16 cellular contexts compared by ENCODE assay signal in genomic region chr2:44553456-44553855, GRCh38.
A peak's percentile ranks its signal among the peaks of the same experiment; 100 is the strongest.
DNase-seq lines count a peak whose midpoint lies in the region; ATAC-seq and FAIRE-seq lines count a peak whose summit lies in the region.
"Had no signal": no experiment of that assay in that cellular context is flagged by ENCODE, and none has a peak within 500 bp of the region (broad histone marks: within the 10 kb centered on the region; RNA-seq: fewer than 3 reads in every experiment).

No MANE protein-coding gene starts in this region.

- ATAC-seq in HG03280 (IDR thresholded peaks at IDR 0.05; ENCODE audit: unreplicated experiment) (no peak), left lobe of liver (no peak)
- ATAC-seq: gastroesophageal sphincter, pancreas had no signal

- in situ Hi-C loops in ACHN (cut with HindIII; ENCODE audit: low pct_ligation_motif_present, low pct_unique_long_range_greater_than_20kb, low sequenced_read_pairs), result no loop called here

- peak; percentile 61 for DNase-seq in AG08395 (ENCODE audit: low spot score)
- peak; percentile 30 for DNase-seq in HTR-8/SVneo (ENCODE audit: insufficient read length, low spot score)
- peak; percentile 88 for DNase-seq in astrocyte of the hippocampus (ENCODE audit: low read depth, low spot score)
- DNase-seq in glomerular endothelial cell (ENCODE audit: extremely low read depth, low read depth, low spot score), result peak; percentile 69
- DNase-seq in ACHN, result no peak
- no peak for DNase-seq in activated naive CD4-positive, alpha-beta T cell treated with Interleukin-2 at 50 U/mL for 16 hours
- no peak for DNase-seq in left lobe of liver (ENCODE audit: low spot score)
- DNase-seq: activated B cell treated with CpG ODN at 0.5 μM for 24 hours; activated CD8-positive, alpha-beta memory T cell treated with anti-CD3 and anti-CD28 coated beads, Interleukin-2, amount 50 U/mL, for 4 hours; MV-4-11; NK-92 treated with Interleukin-12 subunit alpha and Interleukin-12 subunit beta, amount 100 ng/mL, for 24 hours; pancreas had no signal

- FAIRE-seq in HTR-8/SVneo (lab: Jason Lieb, UNC), result peak; percentile 81
- FAIRE-seq: colon, islet of Langerhans, pancreas had no signal

Comparison
In these comparisons a context has a peak if more than half of its experiments do, and no peak if none do; other contexts are left out.
1. DNase-seq: peak in AG08395 (single experiment), HTR-8/SVneo (single experiment), astrocyte of the hippocampus (single experiment) and glomerular endothelial cell (single experiment); none in ACHN (single experiment), activated naive CD4-positive, alpha-beta T cell treated with Interleukin-2 at 50 U/mL for 16 hours (single experiment) and left lobe of liver (single experiment).